ENCODE assay signal across 8 cellular contexts in genomic region chr16:18788828-18789514, GRCh38. TPM values are rescaled to one million over a fixed set of nuclear protein-coding genes. Genes with fewer than 3 reads are reported as not detected.
DNase-seq lines count a peak whose midpoint lies in the region; ATAC-seq and TF ChIP-seq lines count a peak whose summit lies in the region.

No MANE protein-coding gene starts in this region.

- peaks cover 16% of the 10 kb centered on the region for H3K4me1 ChIP-seq in colonic mucosa

- H3K36me3 ChIP-seq in BJ (ENCODE audit: control insufficient read depth, insufficient read depth, low read length) (peaks cover 10% of the 10 kb centered on the region), colonic mucosa (no peaks in the 10 kb centered on the region)

- peak overlapping the region; percentile 87 to 97 for H3K9ac ChIP-seq in colonic mucosa (ENCODE audit: low read depth in 2 of 2, low read length in 2 of 2)

- H3K27ac Mint-ChIP-seq in naive B cell = peak overlapping the region; percentile 82 to 99 (median 96)

- intact Hi-C loops in colonic mucosa (cut with DNase I) = no loop called here

- ATAC-seq in naive B cell (ENCODE audit: low read depth in 2 of 2) (no peak), GM21529 (IDR thresholded peaks at IDR 0.05; ENCODE audit: unreplicated experiment) (no peak)

- POLR2A ChIA-PET in BJ (lab: Charles Lee) = interaction anchor here (0.6 to 1.5 kb wide), 3 partner anchors 11 to 212 kb away, joined by 5 to 31 read pairs (median 15); partner anchors contain the start of gene ARL6IP1

- H3K4me3 Mint-ChIP-seq in naive B cell = peak overlapping the region; percentile 93 to 99 (median 97)

- TF ChIP-seq CTCF in BJ (IDR thresholded peaks at IDR 0.05; ENCODE audit: insufficient read depth, low read depth, low read length) (no peak), colonic mucosa (IDR thresholded peaks at IDR 0.05) (no peak)

- H3K4me3 ChIP-seq in BJ (ENCODE audit: low read depth, low read length) (peak overlapping the region; percentile 82), colonic mucosa (peak overlapping the region; percentile 70)

- H3K27me3 ChIP-seq in BJ (ENCODE audit: control insufficient read depth, insufficient read depth, low read length) (no peaks in the 10 kb centered on the region), colonic mucosa (no peaks in the 10 kb centered on the region)

- H3K27ac ChIP-seq in colonic mucosa = peak overlapping the region; percentile 67

- H3K4me1 Mint-ChIP-seq in naive B cell = peaks cover 40 to 54% (median 53%) of the 10 kb centered on the region in 3 donors

- peaks cover 34 to 40% of the 10 kb centered on the region in 2 donors for H3K36me3 Mint-ChIP-seq in naive B cell

- H3K27me3 Mint-ChIP-seq in naive B cell = no peaks in the 10 kb centered on the region

- H3K9me3 Mint-ChIP-seq in naive B cell = peaks cover 0 to 5% (median 0%) of the 10 kb centered on the region in 7 donors

- H3K9me3 ChIP-seq in colonic mucosa = no peaks in the 10 kb centered on the region

- CTCF ChIA-PET in BJ (lab: Yijun Ruan, JAX) = interaction anchor here (6.8 kb wide), 1 partner anchor 13 kb away, joined by 44 read pairs; the partner anchor contains the start of gene ARL6IP1

- DNase-seq in BJ (ENCODE audit: low read depth) (no peak), LHCN-M2 (ENCODE audit: low read depth) (peak; percentile 51), colonic mucosa (peak; percentile 19), naive B cell (no peak), NCI-H345 (lab: John Stamatoyannopoulos, UW) (no peak), COR-L47 (lab: John Stamatoyannopoulos, UW) (no peak)
- no peak for DNase-seq in effector CD8-positive, alpha-beta T cell (lab: John Stamatoyannopoulos, UW)

RNA-seq across cellular contexts. Expression of gene RPS15A, which starts 1.2 kb away (rescaled TPM):
- 2,792 and 4,325 TPM in 2 replicates for polyA plus RNA-seq in BJ (2011; rRNA removed)
- polyA minus RNA-seq in BJ (2011; rRNA and poly(A)+ RNA removed) = 240 and 255 TPM in 2 replicates
- total RNA-seq in LHCN-M2 (2014; rRNA removed) = 1,782 and 1,861 TPM in 2 replicates
- 2,668 TPM for polyA plus RNA-seq in LHCN-M2 (2012)
- 1,000 to 10,000 TPM; 1,011 to 1,121 TPM for total RNA-seq in colonic mucosa
- 1,000 to 10,000 TPM; 1,634 to 3,499 (median 2,919) TPM for polyA plus RNA-seq in naive B cell (ENCODE audit: low read depth in 6 of 6)

RNA-seq across cellular contexts. Expression of gene ARL6IP1, which starts 12.4 kb away (rescaled TPM):
- polyA plus RNA-seq in BJ (2011; rRNA removed) (178 and 258 TPM in 2 replicates), naive B cell (ENCODE audit: low read depth in 6 of 6) (100 to 1,000 TPM; 182 to 283 (median 211) TPM)
- polyA minus RNA-seq in BJ (2011; rRNA and poly(A)+ RNA removed) = 214 and 260 TPM in 2 replicates
- total RNA-seq in LHCN-M2 (2014; rRNA removed) (600 and 709 TPM in 2 replicates), colonic mucosa (100 to 1,000 TPM; 205 to 251 TPM)
- polyA plus RNA-seq in LHCN-M2 (2012) = 300 TPM

Comparison
In these comparisons a context has a peak if more than half of its experiments do, and no peak if none do; other contexts are left out.
1. DNase-seq: peak in LHCN-M2 (single experiment) and colonic mucosa (single experiment); none in BJ (single experiment), naive B cell (single experiment), NCI-H345 (single experiment), effector CD8-positive, alpha-beta T cell (single experiment) and COR-L47 (single experiment).